In the genomic region with DNA sequence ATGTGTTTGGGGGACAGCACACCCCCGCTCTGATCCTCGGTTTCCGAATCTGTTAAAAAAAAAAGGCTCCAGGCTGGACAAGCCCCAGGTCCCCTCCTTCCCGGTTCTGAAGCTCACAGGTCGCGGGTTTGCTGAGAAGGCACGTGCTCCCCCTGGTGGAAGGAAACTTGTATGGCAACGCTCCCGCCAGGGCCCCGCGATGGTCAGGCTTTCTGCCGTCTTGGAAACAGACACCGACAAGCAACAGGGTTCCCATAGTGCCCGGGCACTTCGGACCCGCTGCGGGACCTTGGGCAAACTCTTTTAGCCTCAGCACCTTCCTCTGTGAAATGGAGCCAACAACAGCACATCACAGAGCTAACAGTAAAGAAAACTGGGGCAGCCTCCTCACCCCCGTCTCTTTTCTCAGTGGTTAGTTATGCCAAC, we compare ENCODE assay signal across 8 cellular contexts.
A peak's percentile ranks its signal among the peaks of the same experiment; 100 is the strongest.
DNase-seq lines count a peak whose midpoint lies in the region; ATAC-seq, FAIRE-seq and TF ChIP-seq lines count a peak whose summit lies in the region.

No MANE protein-coding gene starts in this region.

- H3K4me3 ChIP-seq in fibroblast of the aortic adventitia (ENCODE audit: low read depth, low read length), result no peak overlapping the region
- no peak overlapping the region for H3K4me3 ChIP-seq in neutrophil (ENCODE audit: low read depth in 1 of 2, low read length in 1 of 2)

- H3K27ac ChIP-seq in neutrophil, result no peak overlapping the region

- no peaks in the 10 kb centered on the region for H3K4me1 ChIP-seq in neutrophil (ENCODE audit: control insufficient read depth in 1 of 2, insufficient read depth in 1 of 2, low read depth in 1 of 2, low read length in 1 of 2)

- peak; percentile 94 for TF ChIP-seq CTCF in D721Med (IDR thresholded peaks at IDR 0.05; ENCODE audit: insufficient read depth, missing control alignments)
- peak; percentile 88 for TF ChIP-seq CTCF in LNCAP (IDR thresholded peaks at IDR 0.05)
- peak; percentile 94 for TF ChIP-seq CTCF in fibroblast of the aortic adventitia (IDR thresholded peaks at IDR 0.05; ENCODE audit: insufficient read depth, low read length)
- TF ChIP-seq CTCF in neutrophil (IDR thresholded peaks at IDR 0.05), result peak; percentile 63

- no peaks in the 10 kb centered on the region for H3K36me3 ChIP-seq in neutrophil

- no peak for FAIRE-seq in D721Med (lab: Jason Lieb, UNC)

- peaks cover 58% of the 10 kb centered on the region for H3K27me3 ChIP-seq in neutrophil

- no peaks in the 10 kb centered on the region for H3K9me3 ChIP-seq in neutrophil

- ATAC-seq in GM19328 (IDR thresholded peaks at IDR 0.05; ENCODE audit: unreplicated experiment), result no peak

- DNase-seq in D721Med (ENCODE audit: insufficient read length, low spot score) (peak; percentile 83), RKO (ENCODE audit: low spot score) (peak; percentile 71), activated T-helper 1 cell treated with Interleukin-2 at 50 U/mL for 16 hours (ENCODE audit: low read depth) (peak; percentile 26), fibroblast of the aortic adventitia (ENCODE audit: low read depth) (peak; percentile 68), superior temporal gyrus (ENCODE audit: extremely low spot score) (peak; percentile 83)

Comparison
In these comparisons a context has a peak if more than half of its experiments do, and no peak if none do; other contexts are left out.
1. DNase-seq: peak in every context shown above with its lines; median percentile 83 in D721Med; 83 in superior temporal gyrus; 71 in RKO; 68 in fibroblast of the aortic adventitia; 26 in activated T-helper 1 cell treated with Interleukin-2 at 50 U/mL for 16 hours.